Comparison of ENCODE assay signal across 1 cellular context in genomic region chr14:60238955-60239354, GRCh38.
TF ChIP-seq lines count a peak whose summit lies in the region.

No MANE protein-coding gene starts in this region.

TF ChIP-seq in GM23338, 12 proteins besides CTCF, POLR2A, EP300 and RAD21 (continued from another document):
- TF ChIP-seq REST (IDR thresholded peaks at IDR 0.05; ENCODE audit: unreplicated experiment) = no peak
